1 cellular context compared by ENCODE assay signal in genomic region chr16:67679935-67680897, GRCh38.
TF ChIP-seq lines count a peak whose summit lies in the region.

No MANE protein-coding gene starts in this region.

TF ChIP-seq in K562, 482 proteins besides CTCF, POLR2A, EP300 and RAD21:
- no peak for TF ChIP-seq HNRNPUL1 (IDR thresholded peaks at IDR 0.05; ENCODE audit: low read length)
- TF ChIP-seq ZNF121 (CRISPR knock-in tag; conservative IDR thresholded peaks at IDR 0.05) = peak; percentile 77
- no peak for TF ChIP-seq SMARCC2 (IDR thresholded peaks at IDR 0.05; ENCODE audit: low read depth)
